Comparison of ENCODE assay signal across 16 cellular contexts in the genomic region with DNA sequence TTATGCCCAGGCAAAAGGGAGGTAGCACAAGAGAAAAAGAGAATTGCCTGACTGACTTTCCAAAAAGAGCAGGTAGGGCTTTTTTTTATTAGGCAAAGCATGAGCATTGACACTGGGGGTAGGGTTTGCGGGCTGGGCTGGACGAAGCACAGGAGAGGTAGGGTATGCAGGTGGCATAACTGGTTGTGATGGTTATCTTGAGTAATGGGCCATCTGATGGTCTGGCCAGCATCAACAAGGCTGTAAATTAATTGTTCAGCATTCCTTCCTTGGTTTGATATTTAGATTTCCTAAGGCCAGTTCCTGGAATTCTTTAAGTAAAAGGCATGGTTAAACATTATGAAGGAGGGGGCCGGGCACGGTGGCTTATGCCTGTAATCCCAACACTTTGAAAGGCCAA.
"Had no signal": no experiment of that assay in that cellular context is flagged by ENCODE, and none has a peak within 500 bp of the region (broad histone marks: within the 10 kb centered on the region; RNA-seq: fewer than 3 reads in every experiment).

No MANE protein-coding gene starts in this region.

- H3K9me3 Mint-ChIP-seq: memory B cell; natural killer cell treated with Interleukin-12 subunit alpha and Interleukin-12 subunit beta and Interleukin-15 and Interleukin-18, amount 100 ng/mL, for 72 hours; stimulated activated naive CD8-positive, alpha-beta T cell treated with anti-CD3 and anti-CD28 coated beads, Interleukin-15, Interleukin-2, amounts not matched to agents 100 ng/mL and 50 ng/mL, for 24 hours had no signal

- H3K4me1 ChIP-seq: psoas muscle, spleen, testis had no signal

- ATAC-seq: activated CD4-positive, CD25-positive, alpha-beta regulatory T cell treated with anti-CD3 and anti-CD28 coated beads, Interleukin-2, amount 50 U/mL, for 24 hours; left ventricle myocardium superior; natural killer cell treated with Interleukin-12 subunit alpha and Interleukin-12 subunit beta and Interleukin-15 and Interleukin-18, amount 100 ng/mL, for 72 hours; psoas muscle; sciatic nerve had no signal

- H3K4me1 Mint-ChIP-seq: memory B cell had no signal

- FAIRE-seq: bronchial epithelial cell had no signal

- H3K36me3 Mint-ChIP-seq: memory B cell; natural killer cell treated with Interleukin-12 subunit alpha and Interleukin-12 subunit beta and Interleukin-15 and Interleukin-18, amount 100 ng/mL, for 72 hours had no signal

- H3K4me3 ChIP-seq: dorsolateral prefrontal cortex, hepatocyte, psoas muscle, spleen, testis had no signal

- H3K27me3 ChIP-seq: hepatocyte, testis had no signal

- H3K4me3 Mint-ChIP-seq: memory B cell; natural killer cell treated with Interleukin-12 subunit alpha and Interleukin-12 subunit beta and Interleukin-15 and Interleukin-18, amount 100 ng/mL, for 72 hours; stimulated activated naive CD8-positive, alpha-beta T cell treated with anti-CD3 and anti-CD28 coated beads, Interleukin-15, Interleukin-2, amounts not matched to agents 100 ng/mL and 50 ng/mL, for 24 hours had no signal

- H3K27ac ChIP-seq: dorsolateral prefrontal cortex, hepatocyte, psoas muscle, spleen, testis had no signal

- H3K36me3 ChIP-seq: spleen had no signal

- DNase-seq: activated naive CD4-positive, alpha-beta T cell; activated T-cell treated with anti-CD3 and anti-CD28 coated beads for 4 hours; anterior cingulate cortex; dorsolateral prefrontal cortex; left ventricle myocardium superior; nucleus accumbens; psoas muscle; spleen; testis had no signal

- H3K9me3 ChIP-seq: psoas muscle, spleen, testis had no signal

- H3K27ac Mint-ChIP-seq: memory B cell; natural killer cell treated with Interleukin-12 subunit alpha and Interleukin-12 subunit beta and Interleukin-15 and Interleukin-18, amount 100 ng/mL, for 72 hours; stimulated activated naive CD8-positive, alpha-beta T cell treated with anti-CD3 and anti-CD28 coated beads, Interleukin-15, Interleukin-2, amounts not matched to agents 100 ng/mL and 50 ng/mL, for 24 hours had no signal
